In the genomic region with DNA sequence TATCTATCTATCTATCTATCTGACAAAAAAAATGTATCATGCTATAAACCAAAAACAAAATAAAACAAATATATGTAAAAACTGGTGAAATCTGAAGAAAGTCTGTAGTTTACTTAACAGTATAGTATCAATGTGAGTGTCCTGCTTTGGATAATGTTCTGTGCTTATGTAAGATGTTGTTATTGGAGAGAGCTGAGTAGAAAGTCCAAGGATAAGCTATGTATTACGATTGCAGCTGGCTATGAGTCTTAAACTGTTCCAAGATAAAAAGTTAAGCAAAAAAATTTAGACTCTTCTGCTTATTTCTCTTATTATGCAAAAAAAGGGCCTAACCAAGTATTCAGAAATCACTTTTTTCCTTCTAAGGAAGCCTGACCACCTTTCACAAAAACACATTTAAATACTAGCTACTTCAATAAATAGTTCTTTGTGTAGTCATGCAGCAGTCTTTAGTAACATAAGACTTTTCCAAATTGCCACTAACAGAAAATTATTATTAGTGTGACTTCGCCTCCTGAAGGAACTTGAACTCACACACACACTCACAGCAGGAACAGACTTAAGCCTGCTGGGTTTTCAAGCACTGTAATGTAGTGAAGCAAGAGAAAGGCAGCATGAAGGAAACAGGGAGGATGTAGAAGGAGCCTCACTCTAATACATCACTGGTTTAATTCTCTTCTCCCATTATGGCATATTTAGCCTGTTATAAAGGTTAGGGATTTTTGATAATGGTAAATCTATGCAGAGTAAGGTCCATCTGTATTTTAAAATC, we compare ENCODE assay signal across 19 cellular contexts.
DNase-seq lines count a peak whose midpoint lies in the region; ATAC-seq and TF ChIP-seq lines count a peak whose summit lies in the region.
"Had no signal": no experiment of that assay in that cellular context is flagged by ENCODE, and none has a peak within 500 bp of the region (broad histone marks: within the 10 kb centered on the region; RNA-seq: fewer than 3 reads in every experiment).

No MANE protein-coding gene starts in this region.

- H3K4me2 ChIP-seq in IMR-90 (ENCODE audit: low read depth, low read length) = no peak overlapping the region

- BruUV-seq in IMR-90 (replicated peaks; lab: Mats Ljungman, UMichigan) = no TSS peak

- no peak overlapping the region for H2BK5ac ChIP-seq in IMR-90 (ENCODE audit: low read depth, low read length, poor library complexity, severe bottlenecking)

- H3K56ac ChIP-seq in IMR-90 (ENCODE audit: extremely low read depth, insufficient read depth, low read length) = no peak overlapping the region

- H4K91ac ChIP-seq in IMR-90 (ENCODE audit: insufficient read depth, low read depth, low read length) = no peak overlapping the region

- H3K14ac ChIP-seq in IMR-90 (replicated peaks; ENCODE audit: low read depth, low read length) = no peak overlapping the region

- H3K9ac ChIP-seq in IMR-90 (ENCODE audit: low read depth, low read length) (no peak overlapping the region), endodermal cell (ENCODE audit: extremely low read depth, low read length, poor library complexity, severe bottlenecking) (no peak overlapping the region)

- intact Hi-C loops in IMR-90 (cut with micrococcal nuclease) = no loop called here

- peaks cover 15% of the 10 kb centered on the region for H3K4me1 Mint-ChIP-seq in endodermal cell

- no peak overlapping the region for H3K4me3 Mint-ChIP-seq in endodermal cell
- H3K4me3 Mint-ChIP-seq: H9 had no signal

- no peaks in the 10 kb centered on the region for H3K79me1 ChIP-seq in IMR-90 (ENCODE audit: low read depth in 1 of 2, low read length in 2 of 2)

- dilution Hi-C loops in IMR-90 (cut with HindIII; ENCODE audit: low sequenced_read_pairs, unreplicated experiment) = no loop called here

- peaks cover 1% of the 10 kb centered on the region for H3K36me3 Mint-ChIP-seq in endodermal cell (ENCODE audit: low read depth)

- no peaks in the 10 kb centered on the region for H4K20me1 ChIP-seq in IMR-90 (ENCODE audit: insufficient read depth, low read length)

- H2AK9ac ChIP-seq in IMR-90 (replicated peaks; ENCODE audit: low read depth, low read length, poor library complexity) = no peak overlapping the region

- CTCF ChIA-PET in IMR-90 (lab: Yijun Ruan, JAX) = interaction anchor here (0.7 kb wide), 1 partner anchor 9 kb away, joined by 3 read pairs; no protein-coding TSS in a partner anchor

- peak overlapping the region; percentile 21 for H3K27ac Mint-ChIP-seq in endodermal cell
- H3K27ac Mint-ChIP-seq: H9 had no signal

- H3K4me3 ChIP-seq in IMR-90 (ENCODE audit: insufficient read depth, low read depth, low read length) (no peak overlapping the region), endodermal cell (ENCODE audit: low read length) (no peak overlapping the region)
- H3K4me3 ChIP-seq: K562 had no signal

- H3K4me1 ChIP-seq in IMR-90 (ENCODE audit: control insufficient read depth, insufficient read depth, low read length) (no peaks in the 10 kb centered on the region), endodermal cell (ENCODE audit: control insufficient read depth, insufficient read depth, low read length) (no peaks in the 10 kb centered on the region)

- H3K27me3 ChIP-seq in IMR-90 (ENCODE audit: control insufficient read depth, insufficient read depth, low read length) (no peaks in the 10 kb centered on the region), endodermal cell (ENCODE audit: control insufficient read depth, insufficient read depth, low read length, poor library complexity, severe bottlenecking) (no peaks in the 10 kb centered on the region)

- in situ Hi-C loops in IMR-90 (cut with MboI; ENCODE audit: low sequenced_read_pairs) = no loop called here

- H3K23ac ChIP-seq in IMR-90 (ENCODE audit: low read depth, low read length) = no peak overlapping the region

- H2BK15ac ChIP-seq in IMR-90 (ENCODE audit: low read depth, low read length) = no peak overlapping the region

- no peak for TF ChIP-seq RAD21 in IMR-90 (IDR thresholded peaks at IDR 0.05; ENCODE audit: low read length)

- H2BK120ac ChIP-seq in IMR-90 (ENCODE audit: low read depth, low read length) = no peak overlapping the region

- H3K27ac ChIP-seq in IMR-90 (ENCODE audit: insufficient read depth, low read length) (no peak overlapping the region), endodermal cell (ENCODE audit: low read depth, low read length) (no peak overlapping the region)
- H3K27ac ChIP-seq: RWPE1 had no signal

- H3K9me3 Mint-ChIP-seq in endodermal cell = peaks cover 10% of the 10 kb centered on the region
- H3K9me3 Mint-ChIP-seq: H9 had no signal

- H2BK20ac ChIP-seq in IMR-90 (ENCODE audit: low read depth, low read length) = no peak overlapping the region

- no peak for TF ChIP-seq POLR2A in IMR-90 (IDR thresholded peaks at IDR 0.05; ENCODE audit: low read depth, low read length)

- POLR2A ChIA-PET in IMR-90 (lab: Charles Lee; ENCODE audit: unreplicated experiment) = no interaction called here

- no peak overlapping the region for H4K8ac ChIP-seq in IMR-90 (ENCODE audit: low read depth in 2 of 2, low read length in 2 of 2)

- no peak overlapping the region for H4K5ac ChIP-seq in IMR-90 (ENCODE audit: low read depth, low read length)

- TF ChIP-seq CTCF in IMR-90 (conservative IDR thresholded peaks at IDR 0.05; ENCODE audit: low read depth, low read length) (no peak), endodermal cell (conservative IDR thresholded peaks at IDR 0.05) (no peak)

- H3K9me3 ChIP-seq in IMR-90 (ENCODE audit: control insufficient read depth, insufficient read depth, low read length) (no peaks in the 10 kb centered on the region), endodermal cell (ENCODE audit: control insufficient read depth, low read length) (no peaks in the 10 kb centered on the region)

- WGBS in IMR-90 (ENCODE audit: extremely low coverage in 2 of 2, insufficient read length in 1 of 2), 2 experiments = no CpG with 5 or more reads among the region's 2 CpGs
- 89 to 100% methylated on average over 1 to 2 of the region's 2 CpGs for WGBS in endodermal cell (ENCODE audit: insufficient coverage in 1 of 2, insufficient read length in 1 of 2), 2 experiments

- no peaks in the 10 kb centered on the region for H3K27me3 Mint-ChIP-seq in endodermal cell (ENCODE audit: insufficient read depth)

- H2AFZ ChIP-seq in IMR-90 (replicated peaks; ENCODE audit: low read length, poor library complexity) = no peak overlapping the region

- no peak overlapping the region for H3K18ac ChIP-seq in IMR-90 (ENCODE audit: low read depth, low read length)

- no peaks in the 10 kb centered on the region for H3K9me1 ChIP-seq in IMR-90 (ENCODE audit: insufficient read depth, low read length)

- peak; percentile 51; the same call in 1 of the 2 replicates for ATAC-seq in IMR-90 (ENCODE audit: low read depth)
- ATAC-seq in left lobe of liver = peak; percentile 95
- ATAC-seq: K562, PC-3 had no signal

- no peak overlapping the region for H2AK5ac ChIP-seq in IMR-90 (ENCODE audit: low read depth, low read length)

- DNase-seq in IMR-90 (peak; percentile 15), endodermal cell (peak; percentile 59), left lobe of liver (ENCODE audit: low spot score) (no peak), smooth muscle cell of the brain vasculature (ENCODE audit: low read depth, low spot score) (peak; percentile 18), 8988T (no peak), amygdala (lab: John Stamatoyannopoulos, UW) (no peak), midbrain (lab: John Stamatoyannopoulos, UW) (no peak)
- DNase-seq: ACHN, AML-193, COR-L47, DMS153, H9, NCI-H187, NCI-H2171, NCI-H446, NCI-H748 treated with DMSO at 0.1 percent for 48 hours, PC-3 had no signal

- no peak overlapping the region for H3K4ac ChIP-seq in IMR-90 (ENCODE audit: low read depth, low read length)

- H3K36me3 ChIP-seq in IMR-90 (ENCODE audit: control insufficient read depth, insufficient read depth, low read length) (no peaks in the 10 kb centered on the region), endodermal cell (ENCODE audit: control insufficient read depth, insufficient read depth, low read length) (no peaks in the 10 kb centered on the region)

TF ChIP-seq in IMR-90, 13 proteins besides CTCF, POLR2A, EP300 and RAD21:
- TF ChIP-seq FOS (IDR thresholded peaks at IDR 0.05; ENCODE audit: low read depth, low read length) (no peak), MAFK (IDR thresholded peaks at IDR 0.05; ENCODE audit: low read depth, low read length) (no peak), BHLHE40 (IDR thresholded peaks at IDR 0.05; ENCODE audit: low read depth, low read length) (no peak), USF2 (IDR thresholded peaks at IDR 0.05; ENCODE audit: low read depth, low read length) (no peak), RCOR1 (IDR thresholded peaks at IDR 0.05; ENCODE audit: insufficient replicate concordance, low read length) (no peak), RFX5 (IDR thresholded peaks at IDR 0.05; ENCODE audit: low read depth, low read length) (no peak), SMC3 (IDR thresholded peaks at IDR 0.05; ENCODE audit: low read depth, low read length) (no peak), CHD1 (IDR thresholded peaks at IDR 0.05; ENCODE audit: low read depth, low read length) (no peak), CEBPB (IDR thresholded peaks at IDR 0.05; ENCODE audit: low read depth, low read length) (no peak), NFE2L2 (IDR thresholded peaks at IDR 0.05; ENCODE audit: low read depth, low read length) (no peak), MAZ (IDR thresholded peaks at IDR 0.05; ENCODE audit: borderline replicate concordance, low read depth, low read length) (no peak), MXI1 (IDR thresholded peaks at IDR 0.05; ENCODE audit: borderline replicate concordance, low read depth, low read length) (no peak)
- TF ChIP-seq, protein P1, sequence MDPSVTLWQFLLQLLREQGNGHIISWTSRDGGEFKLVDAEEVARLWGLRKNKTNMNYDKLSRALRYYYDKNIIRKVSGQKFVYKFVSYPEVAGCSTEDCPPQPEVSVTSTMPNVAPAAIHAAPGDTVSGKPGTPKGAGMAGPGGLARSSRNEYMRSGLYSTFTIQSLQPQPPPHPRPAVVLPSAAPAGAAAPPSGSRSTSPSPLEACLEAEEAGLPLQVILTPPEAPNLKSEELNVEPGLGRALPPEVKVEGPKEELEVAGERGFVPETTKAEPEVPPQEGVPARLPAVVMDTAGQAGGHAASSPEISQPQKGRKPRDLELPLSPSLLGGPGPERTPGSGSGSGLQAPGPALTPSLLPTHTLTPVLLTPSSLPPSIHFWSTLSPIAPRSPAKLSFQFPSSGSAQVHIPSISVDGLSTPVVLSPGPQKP (IDR thresholded peaks at IDR 0.05; ENCODE audit: borderline replicate concordance, low read depth, low read length) = no peak

Comparison
In these comparisons a context has a peak if more than half of its experiments do, and no peak if none do; other contexts are left out.
1. DNase-seq: peak in IMR-90 (single experiment), endodermal cell (single experiment) and smooth muscle cell of the brain vasculature (single experiment); none in left lobe of liver (single experiment), 8988T (single experiment), amygdala (0 of 56) and midbrain (single experiment).